Comparison of ENCODE assay signal across 18 cellular contexts in genomic region chrX:150146271-150146888, GRCh38.
DNase-seq lines count a peak whose midpoint lies in the region; ATAC-seq and TF ChIP-seq lines count a peak whose summit lies in the region.
"Had no signal": no experiment of that assay in that cellular context is flagged by ENCODE, and none has a peak within 500 bp of the region (broad histone marks: within the 10 kb centered on the region; RNA-seq: fewer than 3 reads in every experiment).

No MANE protein-coding gene starts in this region.

- H3K9me3 Mint-ChIP-seq in activated naive CD4-positive, alpha-beta T cell treated with anti-CD3 and anti-CD28 coated beads, Interleukin-2, amount 10 ng/mL, durations not matched to agents 7 days and 5 days = no peaks in the 10 kb centered on the region
- H3K9me3 Mint-ChIP-seq in activated naive CD4-positive, alpha-beta T cell treated with anti-CD3 and anti-CD28 coated beads for 36 hours = peaks cover 8% of the 10 kb centered on the region
- H3K9me3 Mint-ChIP-seq: dendritic cell treated with granulocyte-macrophage colony-stimulating factor and Interleukin-4, amounts not matched to agents 40 ng/mL and 50 ng/mL, for 4 days had no signal

- no peaks in the 10 kb centered on the region for H3K79me2 ChIP-seq in Loucy (ENCODE audit: insufficient read depth, low read length)

- no peaks in the 10 kb centered on the region for H3K36me3 Mint-ChIP-seq in activated naive CD4-positive, alpha-beta T cell treated with anti-CD3 and anti-CD28 coated beads, Interleukin-2, amount 10 ng/mL, durations not matched to agents 7 days and 5 days
- H3K36me3 Mint-ChIP-seq in activated naive CD4-positive, alpha-beta T cell treated with anti-CD3 and anti-CD28 coated beads for 36 hours (ENCODE audit: low read depth) = no peaks in the 10 kb centered on the region

- H3K4me1 ChIP-seq in Loucy (ENCODE audit: insufficient read depth, low read length, poor library complexity, severe bottlenecking) = peaks cover 55% of the 10 kb centered on the region
- no peaks in the 10 kb centered on the region for H3K4me1 ChIP-seq in foreskin keratinocyte
- peaks cover 8 to 33% (median 12%) of the 10 kb centered on the region in 3 donors for H3K4me1 ChIP-seq in skeletal muscle tissue (ENCODE audit: control insufficient read depth in 3 of 3, insufficient read depth in 3 of 3, low read length in 3 of 3)
- H3K4me1 ChIP-seq: lower lobe of right lung had no signal

- in situ Hi-C loops in GM13977 (cut with MboI; ENCODE audit: low pct_unique_long_range_greater_than_20kb, low sequenced_read_pairs, unreplicated experiment) = no loop called here

- H3K36me3 ChIP-seq in Loucy (ENCODE audit: insufficient read depth, low read length) (no peaks in the 10 kb centered on the region), skeletal muscle tissue (ENCODE audit: control insufficient read depth in 3 of 3, insufficient read depth in 3 of 3, low read length in 3 of 3) (no peaks in the 10 kb centered on the region)
- H3K36me3 ChIP-seq: lower lobe of right lung had no signal

- H2AFZ ChIP-seq in Loucy (ENCODE audit: low read length) = no peak overlapping the region

- H3K9me3 ChIP-seq in Loucy (ENCODE audit: insufficient read depth, low read depth, low read length) (0 out of 2 replicates have a peak, but pooled peaks cover 4% of the 10 kb centered on the region), skeletal muscle tissue (ENCODE audit: control insufficient read depth in 3 of 3, low read length in 3 of 3) (no peaks in the 10 kb centered on the region)
- H3K9me3 ChIP-seq: lower lobe of right lung had no signal

- H3F3A ChIP-seq in Loucy (ENCODE audit: low read depth) = no peaks in the 10 kb centered on the region

- H3K4me3 ChIP-seq in Loucy (ENCODE audit: low read length, poor library complexity, severe bottlenecking) (no peak overlapping the region), skeletal muscle tissue (ENCODE audit: low read length in 3 of 3) (no peak overlapping the region)
- H3K4me3 ChIP-seq: lower lobe of right lung had no signal

- H3K27me3 ChIP-seq in Loucy (ENCODE audit: insufficient read depth, low read length, poor library complexity, severe bottlenecking) (no peaks in the 10 kb centered on the region), foreskin keratinocyte (no peaks in the 10 kb centered on the region), skeletal muscle tissue (ENCODE audit: control insufficient read depth in 3 of 3, insufficient read depth in 3 of 3, low read length in 3 of 3) (no peaks in the 10 kb centered on the region)

- no peaks in the 10 kb centered on the region for H4K20me1 ChIP-seq in Loucy (ENCODE audit: insufficient read depth, low read length, poor library complexity, severe bottlenecking)

- no peak overlapping the region for H3K9ac ChIP-seq in Loucy (ENCODE audit: low read depth, low read length, poor library complexity, severe bottlenecking)
- H3K9ac ChIP-seq in skeletal muscle tissue (ENCODE audit: low read depth in 1 of 3, low read length in 3 of 3) = no peak overlapping the region

- CTCF ChIA-PET in activated naive CD4-positive, alpha-beta T cell treated with anti-CD3 and anti-CD28 coated beads, Interleukin-2, amount 10 ng/mL, durations not matched to agents 7 days and 5 days (lab: Charles Lee) = interaction anchor here (1.5 kb wide), 1 partner anchor 215 kb away, joined by 4 read pairs; no protein-coding TSS in a partner anchor
- CTCF ChIA-PET in activated naive CD4-positive, alpha-beta T cell treated with anti-CD3 and anti-CD28 coated beads for 36 hours (lab: Charles Lee) = no interaction called here

- H3K4me3 Mint-ChIP-seq in activated naive CD4-positive, alpha-beta T cell treated with anti-CD3 and anti-CD28 coated beads, Interleukin-2, amount 10 ng/mL, durations not matched to agents 7 days and 5 days = no peak overlapping the region
- no peak overlapping the region for H3K4me3 Mint-ChIP-seq in activated naive CD4-positive, alpha-beta T cell treated with anti-CD3 and anti-CD28 coated beads for 36 hours
- H3K4me3 Mint-ChIP-seq: dendritic cell treated with granulocyte-macrophage colony-stimulating factor and Interleukin-4, amounts not matched to agents 40 ng/mL and 50 ng/mL, for 4 days; HFFc6; neural crest cell had no signal

- H3K27me3 Mint-ChIP-seq in activated naive CD4-positive, alpha-beta T cell treated with anti-CD3 and anti-CD28 coated beads, Interleukin-2, amount 10 ng/mL, durations not matched to agents 7 days and 5 days = no peaks in the 10 kb centered on the region
- no peaks in the 10 kb centered on the region for H3K27me3 Mint-ChIP-seq in activated naive CD4-positive, alpha-beta T cell treated with anti-CD3 and anti-CD28 coated beads for 36 hours (ENCODE audit: low read depth)
- H3K27me3 Mint-ChIP-seq: dendritic cell treated with granulocyte-macrophage colony-stimulating factor and Interleukin-4, amounts not matched to agents 40 ng/mL and 50 ng/mL, for 4 days had no signal

- no peak overlapping the region for H3K4me2 ChIP-seq in Loucy (ENCODE audit: low read depth, low read length, poor library complexity, severe bottlenecking)

- peak; percentile 21 for DNase-seq in activated naive CD4-positive, alpha-beta T cell treated with anti-CD3 and anti-CD28 coated beads, Interleukin-2, amount 10 ng/mL, durations not matched to agents 7 days and 5 days
- no peak for DNase-seq in activated naive CD4-positive, alpha-beta T cell treated with anti-CD3 and anti-CD28 coated beads for 36 hours
- DNase-seq in foreskin keratinocyte (no peak), H4 (ENCODE audit: low spot score) (no peak), GM13977 (ENCODE audit: low spot score) (no peak)
- DNase-seq: activated gamma-delta T cell, HFFc6, hypothalamus, KBM-7, lower lobe of right lung, NCI-H1694, NCI-H524 treated with DMSO at 0.1 percent for 48 hours, T-helper 2 cell had no signal

- no peaks in the 10 kb centered on the region for H3K9me2 ChIP-seq in Loucy (replicated peaks; ENCODE audit: low read depth, low read length)

- intact Hi-C loops in activated naive CD4-positive, alpha-beta T cell treated with anti-CD3 and anti-CD28 coated beads for 36 hours (cut with micrococcal nuclease) = no loop called here

- ATAC-seq in foreskin keratinocyte = no peak
- no peak for ATAC-seq in GM18517 (IDR thresholded peaks at IDR 0.05; ENCODE audit: unreplicated experiment)
- ATAC-seq: lower lobe of right lung had no signal

- no peak overlapping the region for H3K27ac ChIP-seq in foreskin keratinocyte
- peak overlapping the region; percentile 7 for H3K27ac ChIP-seq in skeletal muscle tissue (ENCODE audit: low read depth, low read length)
- H3K27ac ChIP-seq: lower lobe of right lung had no signal

- peak; percentile 47 for TF ChIP-seq CTCF in Loucy (conservative IDR thresholded peaks at IDR 0.05; ENCODE audit: low read length)
- TF ChIP-seq CTCF in foreskin keratinocyte (conservative IDR thresholded peaks at IDR 0.05) = peak; percentile 36
- no peak for TF ChIP-seq CTCF in GM13977 (IDR thresholded peaks at IDR 0.05; ENCODE audit: extremely low read depth, insufficient read depth, missing control alignments)

- H3K27ac Mint-ChIP-seq in activated naive CD4-positive, alpha-beta T cell treated with anti-CD3 and anti-CD28 coated beads, Interleukin-2, amount 10 ng/mL, durations not matched to agents 7 days and 5 days = no peak overlapping the region
- no peak overlapping the region for H3K27ac Mint-ChIP-seq in activated naive CD4-positive, alpha-beta T cell treated with anti-CD3 and anti-CD28 coated beads for 36 hours
- H3K27ac Mint-ChIP-seq: dendritic cell treated with granulocyte-macrophage colony-stimulating factor and Interleukin-4, amounts not matched to agents 40 ng/mL and 50 ng/mL, for 4 days; HFFc6 had no signal

- H3K4me1 Mint-ChIP-seq in activated naive CD4-positive, alpha-beta T cell treated with anti-CD3 and anti-CD28 coated beads, Interleukin-2, amount 10 ng/mL, durations not matched to agents 7 days and 5 days = no peaks in the 10 kb centered on the region
- H3K4me1 Mint-ChIP-seq in activated naive CD4-positive, alpha-beta T cell treated with anti-CD3 and anti-CD28 coated beads for 36 hours (ENCODE audit: low read depth) = no peaks in the 10 kb centered on the region
- H3K4me1 Mint-ChIP-seq: neural crest cell had no signal
